ENCODE assay signal across 8 cellular contexts in genomic region chr20:50510706-50511401, GRCh38. TPM values are rescaled to one million over a fixed set of nuclear protein-coding genes. Genes with fewer than 3 reads are reported as not detected.
DNase-seq lines count a peak whose midpoint lies in the region; ATAC-seq, FAIRE-seq and TF ChIP-seq lines count a peak whose summit lies in the region.

No MANE protein-coding gene starts in this region.

- WGBS in A549 (ENCODE audit: missing lambda C conversion rate), result 3% methylated on average over 29 of the region's 29 CpGs

- TF ChIP-seq EP300 in A549 (IDR thresholded peaks at IDR 0.05), result no peak

- no peak for ATAC-seq in A549
- ATAC-seq in GM21423 (IDR thresholded peaks at IDR 0.05; ENCODE audit: unreplicated experiment), result peak; percentile 0
- ATAC-seq in T-cell (replicated peaks in 1 of 4), result no peak
- no peak for ATAC-seq in natural killer cell treated with Interleukin-12 subunit alpha and Interleukin-12 subunit beta and Interleukin-15 and Interleukin-18, amount 100 ng/mL, for 72 hours
- ATAC-seq in GM18870 (IDR thresholded peaks at IDR 0.05; ENCODE audit: unreplicated experiment), result no peak

- TF ChIP-seq POLR2A in A549 (IDR thresholded peaks at IDR 0.05; ENCODE audit: low read length), result no peak

- TF ChIP-seq CTCF in A549 (IDR thresholded peaks at IDR 0.05) (no peak), endothelial cell (IDR thresholded peaks at IDR 0.05; ENCODE audit: unreplicated experiment) (no peak)

- H3K4me2 ChIP-seq in A549, result peak overlapping the region; percentile 100

- H3K4me3 ChIP-seq in A549, result peak overlapping the region; percentile 100

- H3K36me3 Mint-ChIP-seq in T-cell (no peaks in the 10 kb centered on the region), endothelial cell (ENCODE audit: low read depth, unreplicated experiment) (no peaks in the 10 kb centered on the region)
- peaks cover 8% of the 10 kb centered on the region for H3K36me3 Mint-ChIP-seq in natural killer cell treated with Interleukin-12 subunit alpha and Interleukin-12 subunit beta and Interleukin-15 and Interleukin-18, amount 100 ng/mL, for 72 hours

- H3K4me1 Mint-ChIP-seq in T-cell (peaks cover 52 to 59% (median 55%) of the 10 kb centered on the region in 3 donors), endothelial cell (ENCODE audit: unreplicated experiment) (peaks cover 43% of the 10 kb centered on the region)
- peaks cover 49 to 51% of the 10 kb centered on the region in 2 donors for H3K4me1 Mint-ChIP-seq in natural killer cell treated with Interleukin-12 subunit alpha and Interleukin-12 subunit beta and Interleukin-15 and Interleukin-18, amount 100 ng/mL, for 72 hours (ENCODE audit: low read depth in 2 of 2)

- H3K27ac Mint-ChIP-seq in T-cell (peak overlapping the region; percentile 91 to 93), endothelial cell (ENCODE audit: unreplicated experiment) (peak overlapping the region; percentile 97)
- peak overlapping the region; percentile 95 to 99 for H3K27ac Mint-ChIP-seq in natural killer cell treated with Interleukin-12 subunit alpha and Interleukin-12 subunit beta and Interleukin-15 and Interleukin-18, amount 100 ng/mL, for 72 hours

- H3K4me3 Mint-ChIP-seq in T-cell (peak overlapping the region; percentile 93 to 100 (median 95)), endothelial cell (ENCODE audit: unreplicated experiment) (peak overlapping the region; percentile 99)
- H3K4me3 Mint-ChIP-seq in natural killer cell treated with Interleukin-12 subunit alpha and Interleukin-12 subunit beta and Interleukin-15 and Interleukin-18, amount 100 ng/mL, for 72 hours, result peak overlapping the region; percentile 98

- no peaks in the 10 kb centered on the region for H3K27me3 Mint-ChIP-seq in T-cell
- H3K27me3 Mint-ChIP-seq in endothelial cell (ENCODE audit: unreplicated experiment), result peaks cover 13% of the 10 kb centered on the region
- no peaks in the 10 kb centered on the region for H3K27me3 Mint-ChIP-seq in natural killer cell treated with Interleukin-12 subunit alpha and Interleukin-12 subunit beta and Interleukin-15 and Interleukin-18, amount 100 ng/mL, for 72 hours

- H3K4me1 ChIP-seq in A549, result peaks cover 36% of the 10 kb centered on the region

- no peaks in the 10 kb centered on the region for H3K9me3 Mint-ChIP-seq in T-cell
- H3K9me3 Mint-ChIP-seq in endothelial cell (ENCODE audit: unreplicated experiment), result no peaks in the 10 kb centered on the region
- H3K9me3 Mint-ChIP-seq in natural killer cell treated with Interleukin-12 subunit alpha and Interleukin-12 subunit beta and Interleukin-15 and Interleukin-18, amount 100 ng/mL, for 72 hours, result no peaks in the 10 kb centered on the region

- FAIRE-seq in A549 (lab: Jason Lieb, UNC), result no peak

- no peak for TF ChIP-seq RAD21 in A549 (conservative IDR thresholded peaks at IDR 0.05 in 1 of 2, IDR thresholded peaks at IDR 0.05 in 1 of 2)

- CTCF ChIA-PET in A549 (lab: Yijun Ruan, JAX) (interaction anchor here (0.8 to 1.9 kb wide), 8 partner anchors 9 to 324 kb away, joined by 3 to 6 read pairs (median 3); no protein-coding TSS in a partner anchor), T-cell (lab: Charles Lee) (interaction anchor here (0.6 to 2.1 kb wide), 11 partner anchors 9 to 395 kb away, joined by 3 to 7 read pairs (median 3); no protein-coding TSS in a partner anchor)

- POLR2A ChIA-PET in A549 (lab: Yijun Ruan, JAX) (interaction anchor here (0.7 to 1.2 kb wide), 5 partner anchors 13 to 51 kb away, joined by 3 to 4 read pairs (median 3); no protein-coding TSS in a partner anchor), T-cell (lab: Charles Lee) (interaction anchor here (0.6 to 1.1 kb wide), 8 partner anchors 9 to 1515 kb away, joined by 3 to 7 read pairs (median 4); no protein-coding TSS in a partner anchor)

- DNase-seq in A549 (ENCODE audit: low read depth in 1 of 2, low spot score in 1 of 2) (no peak), T-cell (peak in 5 of 34 experiments; percentile 1 to 13 (median 10)), endothelial cell (ENCODE audit: low spot score) (peak; percentile 33), activated gamma-delta T cell treated with Interleukin-2 at 50 U/mL for 16 hours (no peak), ureter (ENCODE audit: low spot score) (no peak)
- peak; percentile 68 for DNase-seq in natural killer cell treated with Interleukin-12 subunit alpha and Interleukin-12 subunit beta and Interleukin-15 and Interleukin-18, amount 100 ng/mL, for 72 hours (ENCODE audit: low spot score)

- H3K27ac ChIP-seq in A549, result peak overlapping the region; percentile 80 to 89

- no peaks in the 10 kb centered on the region for H3K9me3 ChIP-seq in A549

TF ChIP-seq in A549, 52 proteins besides CTCF, POLR2A, EP300 and RAD21:
- TF ChIP-seq ATOH8 (CRISPR knock-in tag; IDR thresholded peaks at IDR 0.05; ENCODE audit: low read depth) (no peak), RCOR1 (IDR thresholded peaks at IDR 0.05; ENCODE audit: low read depth, low read length) (no peak), ZNF302 (CRISPR knock-in tag; IDR thresholded peaks at IDR 0.05) (no peak), MYC (IDR thresholded peaks at IDR 0.05; ENCODE audit: borderline replicate concordance, low read length) (no peak), NR3C1 (IDR thresholded peaks at IDR 0.05) (no peak), FOSL2 (IDR thresholded peaks at IDR 0.05) (no peak), FOSL2 (CRISPR knock-in tag; IDR thresholded peaks at IDR 0.05) (no peak), E2F6 (IDR thresholded peaks at IDR 0.05; ENCODE audit: borderline replicate concordance, low read depth) (no peak)

RNA-seq across cellular contexts. Expression of gene PTPN1, which starts 0.7 kb away (rescaled TPM):
- polyA plus RNA-seq in A549 (2011; rRNA removed) (21.8 and 23.2 TPM in 2 replicates), A549 (2017; fragmentation: RNase III; extraction: RNeasy Plus Mini Kit Qiagen cat#74134 plus additional on column Dnase treatment) (24.3 to 26.7 TPM (median 25.6 TPM) in 3 replicates)
- 17.7 and 21.9 TPM in 2 replicates for polyA plus RNA-seq in A549 (2012; cell fraction: cytosol; rRNA removed)
- polyA plus RNA-seq in A549 (2012; cell fraction: nucleus; rRNA removed), result 22.1 and 27.5 TPM in 2 replicates
- polyA minus RNA-seq in A549 (2011; rRNA and poly(A)+ RNA removed), result 15.7 and 16.0 TPM in 2 replicates
- total RNA-seq in T-cell (10 to 100 TPM; 50.7 to 67.9 (median 55.3) TPM), endothelial cell (ENCODE audit: unreplicated experiment) (46.0 TPM), ureter (33.6 TPM)
- 100 to 1,000 TPM in 1 of 2 donors, 10 to 100 TPM in 1; 74.3 to 105 TPM for total RNA-seq in natural killer cell treated with Interleukin-12 subunit alpha and Interleukin-12 subunit beta and Interleukin-15 and Interleukin-18, amount 100 ng/mL, for 72 hours

Comparison
In these comparisons a context has a peak if more than half of its experiments do, and no peak if none do; other contexts are left out.
1. DNase-seq: peak in endothelial cell (single experiment) and natural killer cell treated with Interleukin-12 subunit alpha and Interleukin-12 subunit beta and Interleukin-15 and Interleukin-18, amount 100 ng/mL, for 72 hours (single experiment); none in A549 (0 of 2), activated gamma-delta T cell treated with Interleukin-2 at 50 U/mL for 16 hours (single experiment) and ureter (single experiment).
2. Peak in every context shown above with its lines, with median percentiles within 50 percentile points of each other: H3K27ac Mint-ChIP-seq and H3K4me3 Mint-ChIP-seq.